In the genomic region with DNA sequence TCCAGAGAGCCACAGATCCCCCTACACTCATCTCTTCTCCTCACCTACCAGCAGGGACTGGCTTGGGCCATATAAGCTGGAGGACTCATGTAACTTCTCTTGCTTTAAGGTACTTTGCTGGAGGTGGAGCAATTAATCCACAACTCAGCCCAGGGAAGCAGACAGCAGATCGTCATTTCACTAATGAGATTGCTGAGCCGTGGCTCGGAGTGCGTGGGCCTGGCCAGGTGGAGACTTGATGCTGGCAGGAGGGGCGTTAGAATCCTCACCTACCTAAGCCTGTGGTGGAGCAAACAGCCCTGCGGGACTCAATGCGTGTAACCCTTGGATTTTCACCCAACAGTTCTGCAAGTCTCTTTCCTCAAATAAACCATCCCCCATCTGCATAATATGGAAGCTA, we compare ENCODE assay signal across 33 cellular contexts.
"Had no signal": no experiment of that assay in that cellular context is flagged by ENCODE, and none has a peak within 500 bp of the region (broad histone marks: within the 10 kb centered on the region; RNA-seq: fewer than 3 reads in every experiment).

No MANE protein-coding gene starts in this region.

- H3K36me3 ChIP-seq: cardiac muscle cell, Peyer's patch, SJSA1 had no signal

- H3K9ac ChIP-seq: KMS-11, SK-N-SH had no signal

- ATAC-seq: activated CD4-positive, alpha-beta T cell treated with anti-CD3 and anti-CD28 coated beads for 36 hours; activated CD4-positive, CD25-positive, alpha-beta regulatory T cell treated with anti-CD3 and anti-CD28 coated beads, Interleukin-2, amount 50 U/mL, for 24 hours; activated CD8-positive, alpha-beta memory T cell treated with anti-CD3 and anti-CD28 coated beads, Interleukin-2, amount 10 ng/mL, durations not matched to agents 7 days and 5 days; activated naive CD8-positive, alpha-beta T cell treated with anti-CD3 and anti-CD28 coated beads, Interleukin-2, amount 50 U/mL, for 24 hours; PC-3; WTC11 had no signal

- H3K4me1 ChIP-seq: Peyer's patch had no signal

- H3K4me3 Mint-ChIP-seq: activated CD4-positive, alpha-beta memory T cell treated with anti-CD3 and anti-CD28 coated beads, Interleukin-2, amount 10 ng/mL, durations not matched to agents 7 days and 5 days; activated CD4-positive, alpha-beta T cell treated with anti-CD3 and anti-CD28 coated beads for 36 hours; activated CD8-positive, alpha-beta memory T cell treated with anti-CD3 and anti-CD28 coated beads, Interleukin-2, amount 10 ng/mL, durations not matched to agents 7 days and 5 days; activated naive CD4-positive, alpha-beta T cell treated with anti-CD3 and anti-CD28 coated beads, Interleukin-2, amount 10 ng/mL, durations not matched to agents 7 days and 5 days; activated naive CD8-positive, alpha-beta T cell; activated naive CD8-positive, alpha-beta T cell treated with anti-CD3 and anti-CD28 coated beads, Interleukin-2, amount 50 U/mL, for 24 hours; central memory CD8-positive, alpha-beta T cell; T-helper 1 cell treated with Interleukin-12 subunit alpha and Interleukin-12 subunit beta and Interleukin-4 antibody, amounts not matched to agents 30 μg/mL and 1 μg/mL, for 36 hours; T-helper 2 cell treated with Interferon-gamma antibody and Interleukin-4, amounts not matched to agents 5 μg/mL and 100 μg/mL, for 36 hours; WTC11 had no signal

- H3K9me3 Mint-ChIP-seq: activated CD4-positive, alpha-beta memory T cell treated with anti-CD3 and anti-CD28 coated beads, Interleukin-2, amount 10 ng/mL, durations not matched to agents 7 days and 5 days; activated naive CD4-positive, alpha-beta T cell treated with anti-CD3 and anti-CD28 coated beads, Interleukin-2, amount 10 ng/mL, durations not matched to agents 7 days and 5 days; activated naive CD8-positive, alpha-beta T cell treated with anti-CD3 and anti-CD28 coated beads, Interleukin-2, amount 50 U/mL, for 24 hours; central memory CD8-positive, alpha-beta T cell; T-helper 1 cell treated with Interleukin-12 subunit alpha and Interleukin-12 subunit beta and Interleukin-4 antibody, amounts not matched to agents 30 μg/mL and 1 μg/mL, for 36 hours; T-helper 2 cell treated with Interferon-gamma antibody and Interleukin-4, amounts not matched to agents 5 μg/mL and 100 μg/mL, for 36 hours; WTC11 had no signal

- H3K27ac ChIP-seq: cardiac muscle cell, KMS-11, Peyer's patch, SJSA1 had no signal

- DNase-seq: activated CD4-positive, alpha-beta memory T cell treated with anti-CD3 and anti-CD28 coated beads, Interleukin-2, amount 10 ng/mL, durations not matched to agents 7 days and 5 days; activated CD4-positive, alpha-beta T cell treated with anti-CD3 and anti-CD28 coated beads for 36 hours; activated CD8-positive, alpha-beta memory T cell treated with anti-CD3 and anti-CD28 coated beads for 24 hours; activated CD8-positive, alpha-beta memory T cell treated with anti-CD3 and anti-CD28 coated beads, Interleukin-2, amount 10 ng/mL, durations not matched to agents 7 days and 5 days; activated CD8-positive, alpha-beta memory T cell treated with anti-CD3 and anti-CD28 coated beads, Interleukin-2, amount 50 U/mL, for 48 hours; activated effector memory CD4-positive, alpha-beta T cell treated with Interleukin-2 at 50 U/mL for 16 hours; activated naive CD4-positive, alpha-beta T cell treated with anti-CD3 and anti-CD28 coated beads, Interleukin-2, amount 10 ng/mL, durations not matched to agents 7 days and 5 days; activated naive CD8-positive, alpha-beta T cell treated with anti-CD3 and anti-CD28 coated beads, Interleukin-2, amount 50 U/mL, for 24 hours; activated T-cell treated with anti-CD3 and anti-CD28 coated beads, Interleukin-2, amount 50 U/mL, for 48 hours; anterior cingulate cortex; NCI-H1092 treated with DMSO at 0.1 percent for 48 hours; NCI-H1417; NCI-H146; NCI-H187 treated with DMSO at 0.1 percent for 48 hours; NCI-H2081; NCI-H226; NCI-H446 treated with DMSO at 0.1 percent for 48 hours; NCI-H69; NK-92 treated with Interleukin-12 subunit alpha and Interleukin-12 subunit beta, amount 100 ng/mL, for 24 hours; PC-3; Peyer's patch; RPMI8226; SHP77 treated with DMSO at 0.1 percent for 48 hours; SK-N-SH had no signal

- H3K4me3 ChIP-seq: cardiac muscle cell, Peyer's patch, SJSA1 had no signal

- H3K27ac Mint-ChIP-seq: activated CD4-positive, alpha-beta memory T cell treated with anti-CD3 and anti-CD28 coated beads, Interleukin-2, amount 10 ng/mL, durations not matched to agents 7 days and 5 days; activated CD4-positive, alpha-beta T cell treated with anti-CD3 and anti-CD28 coated beads for 36 hours; activated CD8-positive, alpha-beta memory T cell treated with anti-CD3 and anti-CD28 coated beads, Interleukin-2, amount 10 ng/mL, durations not matched to agents 7 days and 5 days; activated naive CD4-positive, alpha-beta T cell treated with anti-CD3 and anti-CD28 coated beads, Interleukin-2, amount 10 ng/mL, durations not matched to agents 7 days and 5 days; activated naive CD8-positive, alpha-beta T cell; activated naive CD8-positive, alpha-beta T cell treated with anti-CD3 and anti-CD28 coated beads, Interleukin-2, amount 50 U/mL, for 24 hours; T-helper 1 cell treated with Interleukin-12 subunit alpha and Interleukin-12 subunit beta and Interleukin-4 antibody, amounts not matched to agents 30 μg/mL and 1 μg/mL, for 36 hours; T-helper 2 cell treated with Interferon-gamma antibody and Interleukin-4, amounts not matched to agents 5 μg/mL and 100 μg/mL, for 36 hours; WTC11 had no signal

- H3K27me3 ChIP-seq: cardiac muscle cell, Peyer's patch, SJSA1 had no signal

- H3K4me2 ChIP-seq: KMS-11 had no signal

- H3K36me3 Mint-ChIP-seq: activated CD8-positive, alpha-beta memory T cell treated with anti-CD3 and anti-CD28 coated beads, Interleukin-2, amount 10 ng/mL, durations not matched to agents 7 days and 5 days; activated naive CD4-positive, alpha-beta T cell treated with anti-CD3 and anti-CD28 coated beads, Interleukin-2, amount 10 ng/mL, durations not matched to agents 7 days and 5 days; activated naive CD8-positive, alpha-beta T cell; WTC11 had no signal

- H3K4me1 Mint-ChIP-seq: activated CD4-positive, alpha-beta memory T cell treated with anti-CD3 and anti-CD28 coated beads, Interleukin-2, amount 10 ng/mL, durations not matched to agents 7 days and 5 days; activated CD4-positive, alpha-beta T cell treated with anti-CD3 and anti-CD28 coated beads for 36 hours; activated CD8-positive, alpha-beta memory T cell treated with anti-CD3 and anti-CD28 coated beads, Interleukin-2, amount 10 ng/mL, durations not matched to agents 7 days and 5 days; activated naive CD4-positive, alpha-beta T cell treated with anti-CD3 and anti-CD28 coated beads, Interleukin-2, amount 10 ng/mL, durations not matched to agents 7 days and 5 days; activated naive CD8-positive, alpha-beta T cell treated with anti-CD3 and anti-CD28 coated beads, Interleukin-2, amount 50 U/mL, for 24 hours; central memory CD8-positive, alpha-beta T cell had no signal
